In the genomic region with DNA sequence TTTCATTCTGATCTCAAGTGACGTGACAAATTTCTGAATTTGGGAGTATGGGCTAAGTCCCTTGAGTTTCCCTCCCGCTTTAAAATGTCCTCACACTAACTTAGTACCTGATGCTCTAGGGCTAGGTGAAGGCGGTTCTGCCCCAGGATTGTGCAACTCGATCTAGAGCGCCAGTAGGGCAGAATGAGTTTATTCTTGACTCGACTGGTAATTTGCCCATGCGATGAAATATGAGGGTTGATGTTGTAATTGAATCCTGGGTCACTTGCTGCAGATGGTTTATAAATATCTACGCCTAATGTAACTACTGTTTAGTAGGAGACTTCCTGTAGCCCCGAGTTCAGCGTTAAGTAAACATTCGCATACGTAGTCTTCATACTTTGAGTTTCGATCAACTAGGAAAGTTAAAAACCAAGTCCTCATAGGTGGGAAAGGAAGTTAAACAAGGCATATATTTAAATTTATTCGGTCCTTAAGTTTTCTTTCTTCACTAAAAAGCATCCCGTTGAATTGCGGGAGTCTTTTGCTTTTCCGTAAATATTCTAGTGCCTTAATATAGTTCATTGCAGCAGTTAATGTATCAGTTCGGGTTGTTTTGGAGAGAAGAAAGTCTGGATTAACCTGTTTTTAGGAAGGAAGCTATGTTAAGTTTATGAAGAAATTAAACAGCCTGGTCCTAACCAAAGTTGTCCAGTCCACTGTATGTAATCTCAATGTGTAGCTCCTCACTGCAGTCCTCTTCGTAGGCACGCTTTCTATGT, we compare ENCODE assay signal across 8 cellular contexts. TPM values are rescaled to one million over a fixed set of nuclear protein-coding genes. Genes with fewer than 3 reads are reported as not detected.
DNase-seq lines count a peak whose midpoint lies in the region; ATAC-seq and TF ChIP-seq lines count a peak whose summit lies in the region.

No MANE protein-coding gene starts in this region.

- H3K9me2 ChIP-seq in PC-9 (ENCODE audit: insufficient read depth): no peaks in the 10 kb centered on the region

- POLR2A ChIA-PET in A673 (lab: Charles Lee; ENCODE audit: low non-redundant PET): interaction anchor here (0.7 kb wide), 1 partner anchor 30 kb away, joined by 7 read pairs; no protein-coding TSS in a partner anchor
- POLR2A ChIA-PET in PC-9 (lab: Charles Lee; ENCODE audit: unreplicated experiment): interaction anchor here (0.5 to 1.0 kb wide), 3 partner anchors 11 to 303 kb away, joined by 4 to 7 read pairs (median 5); no protein-coding TSS in a partner anchor

- intact Hi-C loops in A673 (cut with micrococcal nuclease; ENCODE audit: unreplicated experiment): loop anchor here (5.0 kb wide), 2 partner anchors 68 to 103 kb away; a partner anchor contains a TSS
- intact Hi-C loops in PC-9 (cut with micrococcal nuclease; ENCODE audit: unreplicated experiment): loop anchor here (2.0 to 10.0 kb wide), 3 partner anchors 79 to 105 kb away; a partner anchor contains a TSS
- intact Hi-C loops in lower lobe of right lung (cut with DNase I): no loop called here

- H3K36me3 ChIP-seq in A673 (ENCODE audit: insufficient read depth, low read length, poor library complexity, severe bottlenecking) (no peaks in the 10 kb centered on the region), PC-9 (ENCODE audit: low read depth) (no peaks in the 10 kb centered on the region), lower lobe of right lung (no peaks in the 10 kb centered on the region), tibial nerve (no peaks in the 10 kb centered on the region)

- H2AFZ ChIP-seq in PC-9: peak overlapping the region; percentile 92

- H3K79me2 ChIP-seq in PC-9 (ENCODE audit: low read depth): peaks cover 63% of the 10 kb centered on the region

- H3K27me3 ChIP-seq in A673 (replicated peaks; ENCODE audit: insufficient read depth, low read depth, low read length, poor library complexity) (no peaks in the 10 kb centered on the region), PC-9 (ENCODE audit: insufficient read depth, low read depth) (no peaks in the 10 kb centered on the region), lower lobe of right lung (ENCODE audit: low read depth) (no peaks in the 10 kb centered on the region), tibial nerve (no peaks in the 10 kb centered on the region)

- TF ChIP-seq EP300 in tibial nerve (IDR thresholded peaks at IDR 0.05): peak; percentile 41 to 73

- in situ Hi-C loops in G401 (cut with HindIII; ENCODE audit: low sequenced_read_pairs): no loop called here

- peak overlapping the region; percentile 98 for H3K4me3 ChIP-seq in A673 (ENCODE audit: low read depth, low read length, poor library complexity, severe bottlenecking)
- peak overlapping the region; percentile 96 for H3K4me3 ChIP-seq in GM12865 (ENCODE audit: low read depth, low read length)
- peak overlapping the region; percentile 91 for H3K4me3 ChIP-seq in PC-9
- H3K4me3 ChIP-seq in lower lobe of right lung: peak overlapping the region; percentile 86
- H3K4me3 ChIP-seq in tibial nerve: peak overlapping the region; percentile 91 to 99 (median 96)

- peak overlapping the region; percentile 97 for H3K4me2 ChIP-seq in PC-9

- no peak for TF ChIP-seq POLR2A in tibial nerve (IDR thresholded peaks at IDR 0.05)

- CTCF ChIA-PET in A673 (lab: Charles Lee) (interaction anchor here (0.6 to 1.7 kb wide), 4 partner anchors 17 to 477 kb away, joined by 3 to 6 read pairs (median 4); a partner anchor contains a TSS), PC-9 (lab: Charles Lee) (interaction anchor here (0.6 to 2.8 kb wide), 7 partner anchors 17 to 403 kb away, joined by 3 to 17 read pairs (median 3); no protein-coding TSS in a partner anchor)

- DNase-seq in A673 (ENCODE audit: low spot score): peak; percentile 39
- DNase-seq in GM12865 (ENCODE audit: low read depth): peak; percentile 59
- peak; percentile 34 to 67 for DNase-seq in PC-9
- no peak for DNase-seq in caudate nucleus (lab: John Stamatoyannopoulos, UW)
- DNase-seq in lower lobe of right lung: peak; percentile 68
- DNase-seq in tibial nerve (ENCODE audit: low spot score in 2 of 2): peak in 1 of 2 donors; percentile 66
- no peak for DNase-seq in NCI-H187 treated with DMSO at 0.1 percent for 48 hours (lab: John Stamatoyannopoulos, UW)
- no peak for DNase-seq in G401 (ENCODE audit: low spot score)

- BruUV-seq in A673 (replicated peaks; lab: Mats Ljungman, UMichigan) (TSS peak; percentile 70), PC-9 (replicated peaks; lab: Mats Ljungman, UMichigan) (TSS peak; percentile 41)

- ATAC-seq in lower lobe of right lung: peak; percentile 11 to 44

- H3K27ac ChIP-seq in A673 (ENCODE audit: low read depth, low read length, poor library complexity, severe bottlenecking): peak overlapping the region; percentile 100
- H3K27ac ChIP-seq in PC-9: peak overlapping the region; percentile 89
- H3K27ac ChIP-seq in caudate nucleus (ENCODE audit: low read depth, low read length): peak overlapping the region; percentile 97
- H3K27ac ChIP-seq in lower lobe of right lung: peak overlapping the region; percentile 98
- peak overlapping the region; percentile 98 to 100 (median 100) for H3K27ac ChIP-seq in tibial nerve

- H3K9me3 ChIP-seq in A673 (ENCODE audit: low read depth, low read length, poor library complexity, severe bottlenecking): no peaks in the 10 kb centered on the region
- H3K9me3 ChIP-seq in PC-9 (ENCODE audit: insufficient read depth, low read depth): no peaks in the 10 kb centered on the region
- H3K9me3 ChIP-seq in lower lobe of right lung: no peaks in the 10 kb centered on the region
- no peaks in the 10 kb centered on the region for H3K9me3 ChIP-seq in tibial nerve

- TF ChIP-seq CTCF in A673 (conservative IDR thresholded peaks at IDR 0.05; ENCODE audit: low read depth, low read length): no peak
- no peak for TF ChIP-seq CTCF in GM12865 (IDR thresholded peaks at IDR 0.05; ENCODE audit: insufficient read depth, low read depth, low read length, missing control alignments)
- TF ChIP-seq CTCF in PC-9 (conservative IDR thresholded peaks at IDR 0.05): no peak
- TF ChIP-seq CTCF in lower lobe of right lung (IDR thresholded peaks at IDR 0.05): no peak
- no peak for TF ChIP-seq CTCF in tibial nerve (IDR thresholded peaks at IDR 0.05)

- WGBS in tibial nerve, 2 donors: 2% methylated on average over 20 of the region's 20 CpGs

- peaks cover 25% of the 10 kb centered on the region; the same call in 1 of the 2 replicates for H4K20me1 ChIP-seq in PC-9 (ENCODE audit: insufficient read depth)

- H3K4me1 ChIP-seq in A673 (ENCODE audit: insufficient read depth, low read length, poor library complexity, severe bottlenecking) (peaks cover 13% of the 10 kb centered on the region), PC-9 (replicated peaks; ENCODE audit: insufficient read depth) (peaks cover 24% of the 10 kb centered on the region), lower lobe of right lung (peaks cover 44% of the 10 kb centered on the region), tibial nerve (peaks cover 0 to 51% (median 17%) of the 10 kb centered on the region in 4 donors)

- H3F3A ChIP-seq in PC-9 (ENCODE audit: insufficient read depth, low read depth): peaks cover 29% of the 10 kb centered on the region

RNA-seq across cellular contexts. Expression of a gene that starts 1.6 kb away (rescaled TPM):
- total RNA-seq in A673 (2021) (68.6 and 74.7 TPM in 2 replicates), PC-9 (2021) (35.3 and 39.0 TPM in 2 replicates), lower lobe of right lung (36.2 TPM), tibial nerve (10 to 100 TPM; 26.1 to 39.6 (median 31.8) TPM)
- total RNA-seq in G401 (2014; rRNA removed; shearing (Covaris generic)): 32.4 and 37.3 TPM in 2 replicates

RNA-seq across cellular contexts. Expression of a gene that starts 35.3 kb away (rescaled TPM):
- total RNA-seq in A673 (2021) (22.9 and 29.0 TPM in 2 replicates), PC-9 (2021) (76.7 and 113 TPM in 2 replicates), lower lobe of right lung (112 TPM), tibial nerve (100 to 1,000 TPM in 2 of 4 donors, 10 to 100 TPM in 2; 50.6 to 112 (median 85.1) TPM)
- total RNA-seq in G401 (2014; rRNA removed; shearing (Covaris generic)): 4.1 and 11.5 TPM in 2 replicates

Comparison
In these comparisons a context has a peak if more than half of its experiments do, and no peak if none do; other contexts are left out.
1. DNase-seq: peak in A673 (single experiment), GM12865 (single experiment), PC-9 (2 of 2) and lower lobe of right lung (single experiment); none in caudate nucleus (0 of 61), NCI-H187 treated with DMSO at 0.1 percent for 48 hours (single experiment) and G401 (single experiment).
2. Peak in every context shown above with its lines, with median percentiles within 50 percentile points of each other: H3K27ac ChIP-seq and H3K4me3 ChIP-seq.